Comparison of ENCODE assay signal across 18 cellular contexts in genomic region chr9:26205316-26205715, GRCh38.
DNase-seq lines count a peak whose midpoint lies in the region; ATAC-seq, FAIRE-seq and TF ChIP-seq lines count a peak whose summit lies in the region.
"Had no signal": no experiment of that assay in that cellular context is flagged by ENCODE, and none has a peak within 500 bp of the region (broad histone marks: within the 10 kb centered on the region; RNA-seq: fewer than 3 reads in every experiment).

No MANE protein-coding gene starts in this region.

- H3K9ac ChIP-seq in SK-N-SH (no peak overlapping the region), astrocyte (ENCODE audit: low read length) (no peak overlapping the region)
- H3K9ac ChIP-seq: GM23248 had no signal

- H3K27ac ChIP-seq in SK-N-SH (ENCODE audit: low read depth in 2 of 2, low read length in 1 of 2) (no peak overlapping the region), astrocyte (ENCODE audit: low read depth, low read length) (no peak overlapping the region), vagina (no peak overlapping the region)
- H3K27ac ChIP-seq: C4-2B, GM23248 had no signal

- H3K9me3 Mint-ChIP-seq in astrocyte (ENCODE audit: unreplicated experiment), result peaks cover 2% of the 10 kb centered on the region

- H3K36me3 ChIP-seq in SK-N-SH (replicated peaks in 1 of 2; ENCODE audit: control insufficient read depth in 1 of 2, insufficient read depth in 2 of 2, low read length in 1 of 2) (no peaks in the 10 kb centered on the region), astrocyte (ENCODE audit: insufficient read depth, low read length) (no peaks in the 10 kb centered on the region), vagina (no peaks in the 10 kb centered on the region)
- H3K36me3 ChIP-seq: HAP-1 had no signal

- H4K20me1 ChIP-seq in SK-N-SH (ENCODE audit: insufficient read depth), result no peaks in the 10 kb centered on the region
- H4K20me1 ChIP-seq in astrocyte (ENCODE audit: insufficient read depth, low read length), result no peaks in the 10 kb centered on the region

- no peak for TF ChIP-seq EP300 in SK-N-SH (IDR thresholded peaks at IDR 0.05; ENCODE audit: borderline replicate concordance in 1 of 2, low read depth in 1 of 2, low read length in 1 of 2)

- no peaks in the 10 kb centered on the region for H3K27me3 ChIP-seq in SK-N-SH (ENCODE audit: insufficient read depth)
- H3K27me3 ChIP-seq in astrocyte (ENCODE audit: insufficient read depth, low read length), result no peaks in the 10 kb centered on the region
- no peaks in the 10 kb centered on the region for H3K27me3 ChIP-seq in vagina

- POLR2A ChIA-PET in SK-N-SH (lab: Yijun Ruan, JAX), result no interaction called here

- intact Hi-C loops in vagina (cut with DNase I), result no loop called here

- no peak for ATAC-seq in HG03521 (IDR thresholded peaks at IDR 0.05; ENCODE audit: unreplicated experiment)

- TF ChIP-seq RAD21 in SK-N-SH (IDR thresholded peaks at IDR 0.05; ENCODE audit: low read length), result no peak

- no peaks in the 10 kb centered on the region for H3K36me3 Mint-ChIP-seq in astrocyte (ENCODE audit: low read depth, unreplicated experiment)

- no peak for DNase-seq in SK-N-SH
- peak; percentile 6 for DNase-seq in astrocyte (ENCODE audit: low read depth)
- peak; percentile 27 for DNase-seq in myocyte (ENCODE audit: low read depth)
- no peak for DNase-seq in NCI-H2107 treated with DMSO at 0.1 percent for 48 hours (lab: John Stamatoyannopoulos, UW; ENCODE audit: unreplicated experiment)
- DNase-seq in vagina (ENCODE audit: extremely low spot score in 2 of 2), result no peak
- DNase-seq: ACHN; AML-193; Caco-2; CD4-positive, alpha-beta T cell; GM23248 had no signal

- H3K4me1 Mint-ChIP-seq in astrocyte (ENCODE audit: low read depth, unreplicated experiment), result peaks cover 7% of the 10 kb centered on the region

- no peak for FAIRE-seq in astrocyte (lab: Jason Lieb, UNC)
- FAIRE-seq: A204.1, D721Med, G401.6, GM12891, GM19239 had no signal

- CTCF ChIA-PET in SK-N-SH (lab: Yijun Ruan, JAX), result no interaction called here

- H3K4me1 ChIP-seq in SK-N-SH (ENCODE audit: control insufficient read depth in 1 of 2, insufficient read depth in 2 of 2, low read depth in 1 of 2, low read length in 1 of 2) (peaks cover 0 to 1% of the 10 kb centered on the region in 2 experiments; a peak in 1 of 4 replicates), astrocyte (ENCODE audit: insufficient read depth, low read length) (no peaks in the 10 kb centered on the region), vagina (no peaks in the 10 kb centered on the region)
- H3K4me1 ChIP-seq: Caco-2, HAP-1 had no signal

- H3K9me3 ChIP-seq in SK-N-SH, result no peaks in the 10 kb centered on the region
- H3K9me3 ChIP-seq in astrocyte (ENCODE audit: insufficient read depth, low read depth, low read length), result no peaks in the 10 kb centered on the region
- no peaks in the 10 kb centered on the region for H3K9me3 ChIP-seq in vagina
- H3K9me3 ChIP-seq: Caco-2, HAP-1 had no signal

- H3K27me3 Mint-ChIP-seq in astrocyte (ENCODE audit: low read depth, unreplicated experiment), result no peaks in the 10 kb centered on the region
- H3K27me3 Mint-ChIP-seq: CD4-positive, alpha-beta T cell had no signal

- no peak overlapping the region for H3K27ac Mint-ChIP-seq in astrocyte (ENCODE audit: unreplicated experiment)
- H3K27ac Mint-ChIP-seq: CD4-positive, alpha-beta T cell had no signal

- 85% methylated on average over 2 of the region's 2 CpGs for WGBS in SK-N-SH (ENCODE audit: low lambda C conversion rate)

- no peak for TF ChIP-seq POLR2A in vagina (IDR thresholded peaks at IDR 0.05)

- no peaks in the 10 kb centered on the region; the same call in 1 of the 2 replicates for H3K9me2 ChIP-seq in SK-N-SH

- H3K4me2 ChIP-seq in SK-N-SH (no peak overlapping the region), astrocyte (ENCODE audit: low read length) (no peak overlapping the region)

- H2AFZ ChIP-seq in SK-N-SH (ENCODE audit: low read depth) (0 out of 2 replicates have a peak overlapping the region, but pooled peaks have one; percentile 44), astrocyte (ENCODE audit: low read depth, low read length) (no peak overlapping the region)
- H2AFZ ChIP-seq: GM23248 had no signal

- no peak for TF ChIP-seq CTCF in SK-N-SH (IDR thresholded peaks at IDR 0.05)
- no peak for TF ChIP-seq CTCF in astrocyte (IDR thresholded peaks at IDR 0.05; ENCODE audit: insufficient read depth, low read depth, low read length)
- TF ChIP-seq CTCF in vagina (IDR thresholded peaks at IDR 0.05), result no peak

- H3F3A ChIP-seq in SK-N-SH (replicated peaks; ENCODE audit: insufficient read depth), result no peaks in the 10 kb centered on the region

- no peaks in the 10 kb centered on the region for H3K79me2 ChIP-seq in SK-N-SH (ENCODE audit: insufficient read depth)
- no peaks in the 10 kb centered on the region for H3K79me2 ChIP-seq in astrocyte (ENCODE audit: insufficient read depth, low read length)

- H3K4me3 Mint-ChIP-seq in astrocyte (ENCODE audit: unreplicated experiment), result no peak overlapping the region
- H3K4me3 Mint-ChIP-seq: CD4-positive, alpha-beta T cell had no signal

- no peak overlapping the region for H3K4me3 ChIP-seq in SK-N-SH (ENCODE audit: low read depth in 2 of 2, low read length in 1 of 2)
- no peak overlapping the region for H3K4me3 ChIP-seq in astrocyte (ENCODE audit: insufficient read depth, low read depth, low read length)
- H3K4me3 ChIP-seq in vagina, result no peak overlapping the region
- H3K4me3 ChIP-seq: GM23248, HAP-1 had no signal

TF ChIP-seq in SK-N-SH, 30 proteins besides CTCF, POLR2A, EP300 and RAD21:
- no peak for TF ChIP-seq RFX5 (IDR thresholded peaks at IDR 0.05; ENCODE audit: low read length)
- no peak for TF ChIP-seq TCF12 (IDR thresholded peaks at IDR 0.05)

Comparison
In these comparisons a context has a peak if more than half of its experiments do, and no peak if none do; other contexts are left out.
1. DNase-seq: peak in astrocyte (single experiment) and myocyte (single experiment); none in SK-N-SH (single experiment), NCI-H2107 treated with DMSO at 0.1 percent for 48 hours (single experiment) and vagina (0 of 2).